In genomic region chr6:17580518-17581048, GRCh38 we compare ENCODE assay signal across 8 cellular contexts. TPM values are rescaled to one million over a fixed set of nuclear protein-coding genes. Genes with fewer than 3 reads are reported as not detected.
A peak's percentile ranks its signal among the peaks of the same experiment; 100 is the strongest.
DNase-seq lines count a peak whose midpoint lies in the region; ATAC-seq, FAIRE-seq and TF ChIP-seq lines count a peak whose summit lies in the region.

No MANE protein-coding gene starts in this region.

- no peaks in the 10 kb centered on the region for H3K79me2 ChIP-seq in keratinocyte (ENCODE audit: control insufficient read depth, insufficient read depth, low read length)

- dilution Hi-C loops in keratinocyte (cut with MboI; ENCODE audit: extremely low pct_ligation_motif_present, low sequenced_read_pairs), result loop anchor here (25.0 kb wide), 1 partner anchor 418 kb away; no protein-coding TSS in a partner anchor

- H2AFZ ChIP-seq in keratinocyte (ENCODE audit: control insufficient read depth, low read length), result peak overlapping the region; percentile 59

- H3K4me1 ChIP-seq in keratinocyte (ENCODE audit: control insufficient read depth, extremely low read depth, insufficient read depth, low read length), result no peaks in the 10 kb centered on the region

- H3K27ac ChIP-seq in keratinocyte (ENCODE audit: control insufficient read depth, insufficient read depth, low read length), result no peak overlapping the region

- H3K9ac ChIP-seq in keratinocyte (ENCODE audit: control insufficient read depth, extremely low read depth, insufficient read depth, low read length), result peak overlapping the region; percentile 56

- no peaks in the 10 kb centered on the region for H3K9me1 ChIP-seq in keratinocyte (ENCODE audit: control insufficient read depth, extremely low read depth, insufficient read depth, low read length)

- no peak for ATAC-seq in HG03342 (IDR thresholded peaks at IDR 0.05; ENCODE audit: unreplicated experiment)
- ATAC-seq in GM18909 (IDR thresholded peaks at IDR 0.05; ENCODE audit: poor library complexity, unreplicated experiment), result no peak

- no peaks in the 10 kb centered on the region for H4K20me1 ChIP-seq in keratinocyte (ENCODE audit: control insufficient read depth, extremely low read depth, insufficient read depth, low read length)

- H3K4me2 ChIP-seq in keratinocyte (ENCODE audit: control insufficient read depth, extremely low read depth, insufficient read depth, low read depth, low read length), result peak overlapping the region; percentile 70

- in situ Hi-C loops in astrocyte of the spinal cord (cut with HindIII; ENCODE audit: low sequenced_read_pairs), result no loop called here

- H3K27me3 ChIP-seq in keratinocyte (ENCODE audit: control insufficient read depth, extremely low read depth, insufficient read depth, low read length), result no peaks in the 10 kb centered on the region

- DNase-seq in Daoy (ENCODE audit: low read depth), result peak; percentile 51
- DNase-seq in NCI-H2029 treated with DMSO at 0.1 percent for 48 hours (lab: John Stamatoyannopoulos, UW), result peak; percentile 19
- DNase-seq in astrocyte of the spinal cord (ENCODE audit: low read depth, low spot score), result peak; percentile 56
- DNase-seq in keratinocyte (ENCODE audit: low read depth, low spot score), result no peak
- peak; percentile 15 for DNase-seq in stimulated activated CD8-positive, alpha-beta memory T cell treated with anti-CD3 and anti-CD28 coated beads, Interleukin-12 subunit alpha, Interleukin-12 subunit beta, amount 100 ng/mL, for 1 hour (ENCODE audit: low read depth)
- no peak for DNase-seq in NCI-H2171 treated with DMSO at 0.1 percent for 48 hours (lab: John Stamatoyannopoulos, UW)

- H3K36me3 ChIP-seq in keratinocyte (ENCODE audit: control insufficient read depth in 2 of 2, extremely low read depth in 1 of 2, insufficient read depth in 2 of 2, low read length in 2 of 2), result no peaks in the 10 kb centered on the region

- no peak for FAIRE-seq in keratinocyte (lab: Jason Lieb, UNC)

- TF ChIP-seq CTCF in astrocyte of the spinal cord (IDR thresholded peaks at IDR 0.05; ENCODE audit: low read depth, low read length) (no peak), keratinocyte (optimal IDR thresholded peaks at IDR 0.05 in 1 of 3, IDR thresholded peaks at IDR 0.05 in 1 of 3, conservative IDR thresholded peaks at IDR 0.05 in 1 of 3; ENCODE audit: extremely low read depth in 1 of 3, insufficient read depth in 2 of 3, low read length in 3 of 3) (no peak)

- H3K9me3 ChIP-seq in keratinocyte (ENCODE audit: control insufficient read depth, low read depth, low read length), result peaks cover 3% of the 10 kb centered on the region

- H3K4me3 ChIP-seq in astrocyte of the spinal cord (ENCODE audit: low read depth, low read length) (peak overlapping the region; percentile 50), keratinocyte (ENCODE audit: control insufficient read depth in 2 of 3, extremely low read depth in 1 of 3, insufficient read depth in 2 of 3, low read depth in 1 of 3, low read length in 3 of 3) (peak overlapping the region; percentile 50 to 58 (median 57))

RNA-seq across cellular contexts. Expression of gene FAM8A1, which starts 19.5 kb away (rescaled TPM):
- 6.1 and 9.7 TPM in 2 replicates for total RNA-seq in Daoy (2014; rRNA removed; shearing (Covaris generic))
- 4.2 to 9.1 TPM (median 8.4 TPM) in 3 replicates for polyA plus RNA-seq in keratinocyte
- 1.9 TPM for polyA plus RNA-seq in keratinocyte (2011; ENCODE audit: low read depth)
- polyA plus RNA-seq in keratinocyte (2011; cell fraction: cytosol; rRNA removed), result 4.0 and 8.3 TPM in 2 replicates
- 7.4 and 10.3 TPM in 2 replicates for polyA plus RNA-seq in keratinocyte (2011; cell fraction: nucleus; rRNA removed)
- 5.4 and 10.5 TPM in 2 replicates for polyA plus RNA-seq in keratinocyte (2012; ENCODE audit: low replicate concordance)
- 0.98 to 4.6 TPM (median 2.6 TPM) in 3 replicates for polyA minus RNA-seq in keratinocyte
- polyA minus RNA-seq in keratinocyte (2011; cell fraction: cytosol; rRNA and poly(A)+ RNA removed), result 5.4 TPM
- 5.5 and 7.8 TPM in 2 replicates for polyA minus RNA-seq in keratinocyte (2011; cell fraction: nucleus; rRNA and poly(A)+ RNA removed)

Comparison
In these comparisons a context has a peak if more than half of its experiments do, and no peak if none do; other contexts are left out.
1. DNase-seq: peak in Daoy (single experiment), NCI-H2029 treated with DMSO at 0.1 percent for 48 hours (single experiment), astrocyte of the spinal cord (single experiment) and stimulated activated CD8-positive, alpha-beta memory T cell treated with anti-CD3 and anti-CD28 coated beads, Interleukin-12 subunit alpha, Interleukin-12 subunit beta, amount 100 ng/mL, for 1 hour (single experiment); none in keratinocyte (single experiment) and NCI-H2171 treated with DMSO at 0.1 percent for 48 hours (single experiment).